ENCODE assay signal across 17 cellular contexts in genomic region chr3:105042586-105042985, GRCh38.
"Had no signal": no experiment of that assay in that cellular context is flagged by ENCODE, and none has a peak within 500 bp of the region (broad histone marks: within the 10 kb centered on the region; RNA-seq: fewer than 3 reads in every experiment).

No MANE protein-coding gene starts in this region.

- DNase-seq: colonic mucosa; cortex of kidney; effector CD8-positive, alpha-beta T cell; foreskin melanocyte; gastrocnemius medialis; glutamatergic neuron; head of caudate nucleus; heart right ventricle; hippocampal formation; left cardiac atrium; left lung; left ventricle myocardium superior; lower lobe of right lung; mesenchymal stem cell; mucosa of descending colon; naive B cell had no signal

- H3K27ac ChIP-seq: colonic mucosa, esophagus muscularis mucosa, gastrocnemius medialis, heart right ventricle, left lung, lower lobe of right lung had no signal

- H3K27me3 ChIP-seq: colonic mucosa, esophagus muscularis mucosa, gastrocnemius medialis, heart right ventricle, left lung had no signal

- ATAC-seq: gastrocnemius medialis, heart right ventricle, left cardiac atrium, left lung, left ventricle myocardium superior, lower lobe of right lung, mucosa of descending colon had no signal

- H3K4me1 ChIP-seq: colonic mucosa, esophagus muscularis mucosa, gastrocnemius medialis, heart right ventricle, left lung, lower lobe of right lung had no signal
